19 cellular contexts compared by ENCODE assay signal in genomic region chr3:112003321-112004080, GRCh38. TPM values are rescaled to one million over a fixed set of nuclear protein-coding genes. Genes with fewer than 3 reads are reported as not detected.
DNase-seq lines count a peak whose midpoint lies in the region; ATAC-seq, FAIRE-seq and TF ChIP-seq lines count a peak whose summit lies in the region.
"Had no signal": no experiment of that assay in that cellular context is flagged by ENCODE, and none has a peak within 500 bp of the region (broad histone marks: within the 10 kb centered on the region; RNA-seq: fewer than 3 reads in every experiment).

No MANE protein-coding gene starts in this region.

- H3K4me1 Mint-ChIP-seq in activated naive CD4-positive, alpha-beta T cell treated with anti-CD3 and anti-CD28 coated beads for 36 hours (ENCODE audit: low read depth) = peaks cover 59% of the 10 kb centered on the region
- H3K4me1 Mint-ChIP-seq in stimulated activated naive CD8-positive, alpha-beta T cell treated with anti-CD3 and anti-CD28 coated beads, Interleukin-15, amount 100 ng/mL, for 72 hours = peaks cover 66% of the 10 kb centered on the region

- no peaks in the 10 kb centered on the region for H3K27me3 Mint-ChIP-seq in activated naive CD4-positive, alpha-beta T cell treated with anti-CD3 and anti-CD28 coated beads for 36 hours (ENCODE audit: low read depth)
- H3K27me3 Mint-ChIP-seq in stimulated activated naive CD8-positive, alpha-beta T cell treated with anti-CD3 and anti-CD28 coated beads, Interleukin-15, amount 100 ng/mL, for 72 hours = no peaks in the 10 kb centered on the region

- no peak overlapping the region for H3K4me3 ChIP-seq in RWPE2 (ENCODE audit: severe bottlenecking)
- H3K4me3 ChIP-seq: gastroesophageal sphincter, lower lobe of right lung had no signal

- H3K27me3 ChIP-seq in RWPE2 (ENCODE audit: insufficient read depth, poor library complexity, severe bottlenecking) = no peaks in the 10 kb centered on the region

- no peak for FAIRE-seq in GM12892 (lab: Jason Lieb, UNC)
- FAIRE-seq: kidney had no signal

- H3K4me3 Mint-ChIP-seq in activated naive CD4-positive, alpha-beta T cell treated with anti-CD3 and anti-CD28 coated beads for 36 hours = no peak overlapping the region
- H3K4me3 Mint-ChIP-seq in stimulated activated naive CD8-positive, alpha-beta T cell treated with anti-CD3 and anti-CD28 coated beads, Interleukin-15, amount 100 ng/mL, for 72 hours = no peak overlapping the region

- CTCF ChIA-PET in activated naive CD4-positive, alpha-beta T cell treated with anti-CD3 and anti-CD28 coated beads for 36 hours (lab: Charles Lee) = interaction anchor here (0.6 to 20.8 kb wide), 6 partner anchors 9 to 53 kb away, joined by 3 to 454 read pairs (median 5); partner anchors contain the start of gene ABHD10

- no peak for TF ChIP-seq CTCF in RWPE2 (IDR thresholded peaks at IDR 0.05; ENCODE audit: poor library complexity, severe bottlenecking)

- intact Hi-C loops in activated naive CD4-positive, alpha-beta T cell treated with anti-CD3 and anti-CD28 coated beads for 36 hours (cut with micrococcal nuclease) = no loop called here

- H3K27ac ChIP-seq in RWPE2 (ENCODE audit: poor library complexity, severe bottlenecking) (peak overlapping the region; percentile 51), epithelial cell of prostate (peak overlapping the region; percentile 79)
- H3K27ac ChIP-seq: gastroesophageal sphincter, lower lobe of right lung had no signal

- no peaks in the 10 kb centered on the region for H3K36me3 Mint-ChIP-seq in activated naive CD4-positive, alpha-beta T cell treated with anti-CD3 and anti-CD28 coated beads for 36 hours (ENCODE audit: low read depth)

- H3K9me3 Mint-ChIP-seq in activated naive CD4-positive, alpha-beta T cell treated with anti-CD3 and anti-CD28 coated beads for 36 hours = no peaks in the 10 kb centered on the region
- H3K9me3 Mint-ChIP-seq in stimulated activated naive CD8-positive, alpha-beta T cell treated with anti-CD3 and anti-CD28 coated beads, Interleukin-15, amount 100 ng/mL, for 72 hours = no peaks in the 10 kb centered on the region

- no peaks in the 10 kb centered on the region for H3K36me3 ChIP-seq in RWPE2 (ENCODE audit: low read depth)
- H3K36me3 ChIP-seq: gastroesophageal sphincter, lower lobe of right lung had no signal

- peak overlapping the region; percentile 81 for H3K27ac Mint-ChIP-seq in activated naive CD4-positive, alpha-beta T cell treated with anti-CD3 and anti-CD28 coated beads for 36 hours
- no peak overlapping the region for H3K27ac Mint-ChIP-seq in stimulated activated naive CD8-positive, alpha-beta T cell treated with anti-CD3 and anti-CD28 coated beads, Interleukin-15, amount 100 ng/mL, for 72 hours

- ATAC-seq in RWPE2 (ENCODE audit: low read depth) = peak; percentile 28
- peak; percentile 30 for ATAC-seq in stimulated activated naive CD8-positive, alpha-beta T cell treated with anti-CD3 and anti-CD28 coated beads, Interleukin-15, amount 100 ng/mL, for 72 hours
- ATAC-seq: gastroesophageal sphincter, lower lobe of right lung, sciatic nerve had no signal

- no peak for TF ChIP-seq POLR2A in GM12892 (IDR thresholded peaks at IDR 0.05; ENCODE audit: low read depth, low read length)

- no peaks in the 10 kb centered on the region for H3K9me3 ChIP-seq in RWPE2 (ENCODE audit: severe bottlenecking)
- H3K9me3 ChIP-seq: gastroesophageal sphincter, lower lobe of right lung had no signal

- DNase-seq in activated naive CD4-positive, alpha-beta T cell treated with anti-CD3 and anti-CD28 coated beads for 36 hours = no peak
- no peak for DNase-seq in activated naive CD4-positive, alpha-beta T cell treated with Interleukin-2 at 50 U/mL for 16 hours
- DNase-seq in RWPE2 (ENCODE audit: low spot score) (no peak), epithelial cell of prostate (ENCODE audit: low read depth, low spot score) (no peak), NCI-H526 (lab: John Stamatoyannopoulos, UW) (no peak), GM19238 (ENCODE audit: insufficient read length, low spot score) (no peak), GM12892 (ENCODE audit: insufficient read length) (no peak)
- no peak for DNase-seq in stimulated activated naive CD8-positive, alpha-beta T cell treated with anti-CD3 and anti-CD28 coated beads, Interleukin-15, amount 100 ng/mL, for 72 hours
- DNase-seq: C1 segment of cervical spinal cord, kidney, lower lobe of right lung, NCI-H1417, NCI-H2171 had no signal

- H3K4me1 ChIP-seq in RWPE2 (ENCODE audit: insufficient read depth, poor library complexity, severe bottlenecking) = peaks cover 33% of the 10 kb centered on the region

RNA-seq across cellular contexts. Expression of gene TAGLN3, which starts 4.8 kb away (rescaled TPM):
- total RNA-seq in activated naive CD4-positive, alpha-beta T cell treated with anti-CD3 and anti-CD28 coated beads for 36 hours = 1 to 10 TPM; 1.2 TPM
- not detected for polyA plus RNA-seq in GM12892 (2012; ENCODE audit: missing spikeins)
- total RNA-seq: esophagus mucosa had no signal

RNA-seq across cellular contexts. Expression of gene ABHD10, which starts 24.7 kb away (rescaled TPM):
- total RNA-seq in activated naive CD4-positive, alpha-beta T cell treated with anti-CD3 and anti-CD28 coated beads for 36 hours = 10 to 100 TPM; 53.1 to 54.6 TPM
- polyA plus RNA-seq in GM12892 (2012; ENCODE audit: missing spikeins) = 27.9 TPM

RNA-seq across cellular contexts. Expression of gene TMPRSS7, which starts 31.0 kb away (rescaled TPM):
- total RNA-seq in activated naive CD4-positive, alpha-beta T cell treated with anti-CD3 and anti-CD28 coated beads for 36 hours = not detected
- not detected for polyA plus RNA-seq in GM12892 (2012; ENCODE audit: missing spikeins)
- total RNA-seq: esophagus mucosa, gastroesophageal sphincter, kidney, M059J, omental fat pad, sciatic nerve, temporal lobe had no signal
